Comparison of ENCODE assay signal across 3 cellular contexts in the genomic region with DNA sequence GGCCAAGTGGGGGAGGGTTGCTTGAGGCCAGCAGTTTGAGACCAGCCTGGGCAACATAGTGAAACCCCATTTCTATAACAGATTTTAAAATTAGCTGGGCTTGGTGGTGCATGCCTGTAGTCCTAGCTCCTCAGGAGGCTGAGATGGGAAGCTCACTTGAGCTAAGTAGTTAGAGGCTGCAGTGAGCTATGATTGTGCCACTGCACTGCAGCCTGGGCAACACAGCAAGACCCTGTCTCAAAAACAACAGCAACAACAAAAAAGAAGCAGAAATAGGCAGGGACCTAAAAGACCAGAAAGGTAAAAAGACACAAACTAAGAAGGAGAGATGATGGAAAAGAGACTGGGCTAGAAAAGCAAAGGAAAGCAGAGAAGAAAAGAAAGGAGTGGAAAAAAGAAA.
A peak's percentile ranks its signal among the peaks of the same experiment; 100 is the strongest.
TF ChIP-seq lines count a peak whose summit lies in the region.

No MANE protein-coding gene starts in this region.

TF ChIP-seq in HEK293, 187 proteins besides CTCF, POLR2A, EP300 and RAD21:
- TF ChIP-seq ZNF121 (tag by site-specific recombination; IDR thresholded peaks at IDR 0.05), result peak; percentile 98

TF ChIP-seq in WTC11, 78 proteins besides CTCF, POLR2A, EP300 and RAD21:
- peak; percentile 86; the same call in 1 of the 2 replicates for TF ChIP-seq ZNF121 (CRISPR knock-in tag; IDR thresholded peaks at IDR 0.05)

TF ChIP-seq in K562, 482 proteins besides CTCF, POLR2A, EP300 and RAD21:
- TF ChIP-seq RBM25 (IDR thresholded peaks at IDR 0.05; ENCODE audit: low read depth, low read length, severe bottlenecking), result peak; percentile 25
- peak; percentile 95 for TF ChIP-seq ZNF121 (CRISPR knock-in tag; conservative IDR thresholded peaks at IDR 0.05)
- TF ChIP-seq KDM1A (IDR thresholded peaks at IDR 0.05), result 0 out of 4 replicates have a peak, but pooled peaks of 1 of the 2 experiments have one; percentile 8
- peak; percentile 41; the same call in 1 of the 2 replicates for TF ChIP-seq BCOR (IDR thresholded peaks at IDR 0.05)
